ENCODE assay signal across 16 cellular contexts in genomic region chr6:60952500-60952899, GRCh38.
A peak's percentile ranks its signal among the peaks of the same experiment; 100 is the strongest.
DNase-seq lines count a peak whose midpoint lies in the region; ATAC-seq and TF ChIP-seq lines count a peak whose summit lies in the region.
"Had no signal": no experiment of that assay in that cellular context is flagged by ENCODE, and none has a peak within 500 bp of the region (broad histone marks: within the 10 kb centered on the region; RNA-seq: fewer than 3 reads in every experiment).

No MANE protein-coding gene starts in this region.

- intact Hi-C loops in MCF 10A (cut with micrococcal nuclease) (no loop called here), breast epithelium (cut with DNase I; ENCODE audit: low total_unique reads) (no loop called here)

- no peak overlapping the region for H3K4me3 ChIP-seq in breast epithelium
- no peak overlapping the region for H3K4me3 ChIP-seq in RWPE2 (ENCODE audit: severe bottlenecking)
- H3K4me3 ChIP-seq in smooth muscle cell: no peak overlapping the region
- H3K4me3 ChIP-seq: A549 had no signal

- CTCF ChIA-PET in MCF 10A (lab: Yijun Ruan, JAX): no interaction called here

- 37% methylated on average over 3 of the region's 3 CpGs for WGBS in smooth muscle cell (ENCODE audit: low lambda C conversion rate)

- no peaks in the 10 kb centered on the region for H3F3A ChIP-seq in smooth muscle cell (ENCODE audit: low read depth)

- no peak for TF ChIP-seq POLR2A in breast epithelium (IDR thresholded peaks at IDR 0.05)

- H3K4me1 ChIP-seq in breast epithelium: no peaks in the 10 kb centered on the region
- H3K4me1 ChIP-seq in RWPE2 (ENCODE audit: insufficient read depth, poor library complexity, severe bottlenecking): peaks cover 21% of the 10 kb centered on the region
- no peaks in the 10 kb centered on the region for H3K4me1 ChIP-seq in smooth muscle cell (ENCODE audit: low read depth)
- H3K4me1 ChIP-seq: A549, Caco-2 had no signal

- H3K4me3 Mint-ChIP-seq in MCF 10A (ENCODE audit: unreplicated experiment): no peak overlapping the region
- no peak overlapping the region for H3K4me3 Mint-ChIP-seq in type B pancreatic cell
- H3K4me3 Mint-ChIP-seq: CD4-positive, alpha-beta T cell; H9 had no signal

- H3K27me3 ChIP-seq in breast epithelium: no peaks in the 10 kb centered on the region
- H3K27me3 ChIP-seq in RWPE2 (ENCODE audit: insufficient read depth, poor library complexity, severe bottlenecking): no peaks in the 10 kb centered on the region
- H3K27me3 ChIP-seq in smooth muscle cell (ENCODE audit: low read depth): no peaks in the 10 kb centered on the region

- TF ChIP-seq CTCF in MCF 10A (IDR thresholded peaks at IDR 0.05; ENCODE audit: unreplicated experiment) (no peak), breast epithelium (IDR thresholded peaks at IDR 0.05) (no peak), RWPE2 (IDR thresholded peaks at IDR 0.05; ENCODE audit: poor library complexity, severe bottlenecking) (no peak), smooth muscle cell (IDR thresholded peaks at IDR 0.05; ENCODE audit: borderline replicate concordance, insufficient read depth, poor library complexity, severe bottlenecking) (no peak), type B pancreatic cell (conservative IDR thresholded peaks at IDR 0.05) (no peak)

- no peaks in the 10 kb centered on the region for H3K36me3 ChIP-seq in breast epithelium
- no peaks in the 10 kb centered on the region for H3K36me3 ChIP-seq in RWPE2 (ENCODE audit: low read depth)
- H3K36me3 ChIP-seq in smooth muscle cell (ENCODE audit: low read depth): no peaks in the 10 kb centered on the region

- no peak overlapping the region for H2AFZ ChIP-seq in smooth muscle cell (ENCODE audit: low read depth)

- H3K79me2 ChIP-seq in smooth muscle cell (ENCODE audit: low read depth): no peaks in the 10 kb centered on the region

- H3K27ac Mint-ChIP-seq in MCF 10A (ENCODE audit: low read depth, unreplicated experiment): peak overlapping the region; percentile 91
- no peak overlapping the region for H3K27ac Mint-ChIP-seq in type B pancreatic cell
- H3K27ac Mint-ChIP-seq: CD4-positive, alpha-beta T cell had no signal

- no peaks in the 10 kb centered on the region for H4K20me1 ChIP-seq in smooth muscle cell (ENCODE audit: low read depth)

- H3K27ac ChIP-seq in breast epithelium (no peak overlapping the region), RWPE2 (ENCODE audit: poor library complexity, severe bottlenecking) (peak overlapping the region; percentile 75), epithelial cell of prostate (peak overlapping the region; percentile 73), smooth muscle cell (ENCODE audit: low read depth) (peak overlapping the region; percentile 85)
- H3K27ac ChIP-seq: 22Rv1, A549, C4-2B, HL-60 had no signal

- peak; percentile 46 for DNase-seq in MCF 10A (ENCODE audit: unreplicated experiment)
- DNase-seq in breast epithelium (ENCODE audit: low spot score in 2 of 2): no peak
- no peak for DNase-seq in RWPE2 (ENCODE audit: low spot score)
- DNase-seq in epithelial cell of prostate (ENCODE audit: low read depth, low spot score): peak; percentile 57
- DNase-seq in smooth muscle cell (lab: John Stamatoyannopoulos, UW; ENCODE audit: unreplicated experiment): no peak
- DNase-seq in type B pancreatic cell (ENCODE audit: extremely low spot score, unreplicated experiment): no peak
- DNase-seq in GM03348 (ENCODE audit: low spot score): no peak
- DNase-seq: AML-193; Caco-2; CD4-positive, alpha-beta T cell; H9 had no signal

- H3K27me3 Mint-ChIP-seq in MCF 10A (ENCODE audit: insufficient read depth, unreplicated experiment): no peaks in the 10 kb centered on the region
- no peaks in the 10 kb centered on the region for H3K27me3 Mint-ChIP-seq in type B pancreatic cell
- H3K27me3 Mint-ChIP-seq: CD4-positive, alpha-beta T cell had no signal

- H3K9me3 ChIP-seq in breast epithelium: no peaks in the 10 kb centered on the region
- no peaks in the 10 kb centered on the region for H3K9me3 ChIP-seq in RWPE2 (ENCODE audit: severe bottlenecking)
- H3K9me3 ChIP-seq in smooth muscle cell (replicated peaks; ENCODE audit: low read depth): no peaks in the 10 kb centered on the region
- H3K9me3 ChIP-seq: A549, Caco-2 had no signal

- H3K4me2 ChIP-seq in smooth muscle cell: no peak overlapping the region
- H3K4me2 ChIP-seq: A549 had no signal

- H3K9me3 Mint-ChIP-seq in MCF 10A (ENCODE audit: unreplicated experiment) (no peaks in the 10 kb centered on the region), type B pancreatic cell (no peaks in the 10 kb centered on the region)

- peak; percentile 95 for ATAC-seq in RWPE2 (ENCODE audit: low read depth)
- no peak for ATAC-seq in GM21526 (IDR thresholded peaks at IDR 0.05; ENCODE audit: low FRiP score, unreplicated experiment)
- ATAC-seq: A549 had no signal

- H3K36me3 Mint-ChIP-seq in MCF 10A (ENCODE audit: insufficient read depth, unreplicated experiment) (no peaks in the 10 kb centered on the region), type B pancreatic cell (no peaks in the 10 kb centered on the region)

- H3K9ac ChIP-seq in smooth muscle cell (ENCODE audit: low read depth): peak overlapping the region; percentile 20

- peaks cover 16% of the 10 kb centered on the region for H3K4me1 Mint-ChIP-seq in MCF 10A (ENCODE audit: insufficient read depth, unreplicated experiment)
- H3K4me1 Mint-ChIP-seq in type B pancreatic cell (ENCODE audit: unreplicated experiment): no peaks in the 10 kb centered on the region

- no TSS peak for BruUV-seq in MCF 10A (replicated peaks; lab: Mats Ljungman, UMichigan)

- POLR2A ChIA-PET in MCF 10A (lab: Yijun Ruan, JAX): no interaction called here

Comparison
In these comparisons a context has a peak if more than half of its experiments do, and no peak if none do; other contexts are left out.
1. DNase-seq: peak in MCF 10A (single experiment) and epithelial cell of prostate (single experiment); none in breast epithelium (0 of 2), RWPE2 (single experiment), smooth muscle cell (single experiment), type B pancreatic cell (single experiment) and GM03348 (single experiment).
2. H3K27ac ChIP-seq: peak in RWPE2 (single experiment), epithelial cell of prostate (single experiment) and smooth muscle cell (single experiment); none in breast epithelium (0 of 2).